ENCODE assay signal across 26 cellular contexts in genomic region chr12:45425426-45425825, GRCh38.
DNase-seq lines count a peak whose midpoint lies in the region; FAIRE-seq and TF ChIP-seq lines count a peak whose summit lies in the region.
"Had no signal": no experiment of that assay in that cellular context is flagged by ENCODE, and none has a peak within 500 bp of the region (broad histone marks: within the 10 kb centered on the region; RNA-seq: fewer than 3 reads in every experiment).

No MANE protein-coding gene starts in this region.

- H3K9me3 ChIP-seq in astrocyte (ENCODE audit: insufficient read depth, low read depth, low read length) = no peaks in the 10 kb centered on the region
- H3K9me3 ChIP-seq: heart left ventricle, mucosa of descending colon, SJCRH30, suprapubic skin had no signal

- H3K79me2 ChIP-seq in astrocyte (ENCODE audit: insufficient read depth, low read length) = no peaks in the 10 kb centered on the region

- no peaks in the 10 kb centered on the region for H3K4me1 Mint-ChIP-seq in astrocyte (ENCODE audit: low read depth, unreplicated experiment)
- H3K4me1 Mint-ChIP-seq: activated naive CD4-positive, alpha-beta T cell treated with anti-CD3 and anti-CD28 coated beads, Interleukin-2, amount 50 U/mL, for 24 hours; neural progenitor cell had no signal

- H3K9me3 Mint-ChIP-seq in astrocyte (ENCODE audit: unreplicated experiment) = no peaks in the 10 kb centered on the region
- H3K9me3 Mint-ChIP-seq: activated naive CD4-positive, alpha-beta T cell treated with anti-CD3 and anti-CD28 coated beads, Interleukin-2, amount 50 U/mL, for 24 hours; CD8-positive, alpha-beta T cell; neural progenitor cell had no signal

- peak overlapping the region; percentile 24 for H3K27ac ChIP-seq in astrocyte (ENCODE audit: low read depth, low read length)
- H3K27ac ChIP-seq: neural progenitor cell, PC-9, SJCRH30, suprapubic skin had no signal

- no peak for FAIRE-seq in astrocyte (lab: Jason Lieb, UNC)
- FAIRE-seq: bronchial epithelial cell, GM18507, HepG2 had no signal

- H4K20me1 ChIP-seq in astrocyte (ENCODE audit: insufficient read depth, low read length) = no peaks in the 10 kb centered on the region

- H3K9ac ChIP-seq in astrocyte (ENCODE audit: low read length) = peak overlapping the region; percentile 3
- H3K9ac ChIP-seq: neural progenitor cell had no signal

- TF ChIP-seq CTCF in AG09309 (IDR thresholded peaks at IDR 0.05; ENCODE audit: control insufficient read depth, insufficient read depth, low read depth, low read length, missing control alignments) = no peak
- no peak for TF ChIP-seq CTCF in astrocyte (IDR thresholded peaks at IDR 0.05; ENCODE audit: insufficient read depth, low read depth, low read length)
- no peak for TF ChIP-seq CTCF in fibroblast of villous mesenchyme (IDR thresholded peaks at IDR 0.05; ENCODE audit: insufficient read depth, low read depth, low read length)

- no peaks in the 10 kb centered on the region for H3K27me3 ChIP-seq in astrocyte (ENCODE audit: insufficient read depth, low read length)
- H3K27me3 ChIP-seq: heart left ventricle, neural progenitor cell, SJCRH30, suprapubic skin had no signal

- H3K36me3 ChIP-seq in astrocyte (ENCODE audit: insufficient read depth, low read length) = peaks cover 10% of the 10 kb centered on the region

- DNase-seq in AG09309 (ENCODE audit: low read depth) = peak; percentile 69
- DNase-seq in HS-5 (ENCODE audit: low read depth) = peak; percentile 64
- peak; percentile 82 for DNase-seq in astrocyte (ENCODE audit: low read depth)
- peak; percentile 41 for DNase-seq in fibroblast of villous mesenchyme (ENCODE audit: low read depth)
- DNase-seq in activated effector memory CD4-positive, alpha-beta T cell treated with anti-CD3 and anti-CD28 coated beads, Interleukin-2, amount 50 U/mL, for 16 hours = no peak
- DNase-seq in COLO829 (ENCODE audit: low spot score) = no peak
- no peak for DNase-seq in G401 (ENCODE audit: low spot score)
- DNase-seq in NCI-H2029 treated with DMSO at 0.1 percent for 48 hours (lab: John Stamatoyannopoulos, UW) = no peak
- DNase-seq: activated CD8-positive, alpha-beta T cell treated with anti-CD3 and anti-CD28 coated beads, Interleukin-2, amount 10 ng/mL, durations not matched to agents 7 days and 5 days; activated T-cell treated with anti-CD3 and anti-CD28 coated beads, Interleukin-2, amount 50 U/mL, for 48 hours; CD8-positive, alpha-beta T cell; DMS53; erythroblast; heart left ventricle; left ventricle myocardium superior; mucosa of descending colon; NCI-H1436; NCI-H748 treated with DMSO at 0.1 percent for 48 hours; PC-9; SJCRH30 had no signal

- H3K4me2 ChIP-seq in astrocyte (ENCODE audit: low read length) = peak overlapping the region; percentile 39
- H3K4me2 ChIP-seq: neural progenitor cell, PC-9 had no signal

- in situ Hi-C loops in G401 (cut with HindIII; ENCODE audit: low sequenced_read_pairs) = no loop called here

- H2AFZ ChIP-seq in astrocyte (ENCODE audit: low read depth, low read length) = no peak overlapping the region
- H2AFZ ChIP-seq: neural progenitor cell, PC-9 had no signal

- no peak overlapping the region for H3K4me3 Mint-ChIP-seq in astrocyte (ENCODE audit: unreplicated experiment)
- H3K4me3 Mint-ChIP-seq: activated CD8-positive, alpha-beta T cell treated with anti-CD3 and anti-CD28 coated beads, Interleukin-2, amount 10 ng/mL, durations not matched to agents 7 days and 5 days; activated naive CD4-positive, alpha-beta T cell treated with anti-CD3 and anti-CD28 coated beads, Interleukin-2, amount 50 U/mL, for 24 hours; CD8-positive, alpha-beta T cell; neural progenitor cell had no signal

- peaks cover 34% of the 10 kb centered on the region for H3K36me3 Mint-ChIP-seq in astrocyte (ENCODE audit: low read depth, unreplicated experiment)

- peaks cover 8% of the 10 kb centered on the region for H3K4me1 ChIP-seq in astrocyte (ENCODE audit: insufficient read depth, low read length)
- H3K4me1 ChIP-seq: neural progenitor cell, SJCRH30, suprapubic skin had no signal

- no peaks in the 10 kb centered on the region for H3K27me3 Mint-ChIP-seq in astrocyte (ENCODE audit: low read depth, unreplicated experiment)
- H3K27me3 Mint-ChIP-seq: activated naive CD4-positive, alpha-beta T cell treated with anti-CD3 and anti-CD28 coated beads, Interleukin-2, amount 50 U/mL, for 24 hours had no signal

- no peak overlapping the region for H3K27ac Mint-ChIP-seq in astrocyte (ENCODE audit: unreplicated experiment)
- H3K27ac Mint-ChIP-seq: activated CD8-positive, alpha-beta T cell treated with anti-CD3 and anti-CD28 coated beads, Interleukin-2, amount 10 ng/mL, durations not matched to agents 7 days and 5 days; activated naive CD4-positive, alpha-beta T cell treated with anti-CD3 and anti-CD28 coated beads, Interleukin-2, amount 50 U/mL, for 24 hours; CD8-positive, alpha-beta T cell; neural progenitor cell had no signal

- H3K4me3 ChIP-seq in AG09309 (ENCODE audit: control insufficient read depth, low read depth, low read length) = no peak overlapping the region
- H3K4me3 ChIP-seq in astrocyte (ENCODE audit: insufficient read depth, low read depth, low read length) = no peak overlapping the region
- H3K4me3 ChIP-seq in fibroblast of villous mesenchyme (ENCODE audit: low read depth, low read length) = no peak overlapping the region
- H3K4me3 ChIP-seq: heart left ventricle, mucosa of descending colon, neural progenitor cell, PC-9, SJCRH30, suprapubic skin had no signal

Comparison
In these comparisons a context has a peak if more than half of its experiments do, and no peak if none do; other contexts are left out.
1. DNase-seq: peak in AG09309 (single experiment), HS-5 (single experiment), astrocyte (single experiment) and fibroblast of villous mesenchyme (single experiment); none in activated effector memory CD4-positive, alpha-beta T cell treated with anti-CD3 and anti-CD28 coated beads, Interleukin-2, amount 50 U/mL, for 16 hours (single experiment), COLO829 (single experiment), G401 (single experiment) and NCI-H2029 treated with DMSO at 0.1 percent for 48 hours (single experiment).